8 cellular contexts compared by ENCODE assay signal in the genomic region with DNA sequence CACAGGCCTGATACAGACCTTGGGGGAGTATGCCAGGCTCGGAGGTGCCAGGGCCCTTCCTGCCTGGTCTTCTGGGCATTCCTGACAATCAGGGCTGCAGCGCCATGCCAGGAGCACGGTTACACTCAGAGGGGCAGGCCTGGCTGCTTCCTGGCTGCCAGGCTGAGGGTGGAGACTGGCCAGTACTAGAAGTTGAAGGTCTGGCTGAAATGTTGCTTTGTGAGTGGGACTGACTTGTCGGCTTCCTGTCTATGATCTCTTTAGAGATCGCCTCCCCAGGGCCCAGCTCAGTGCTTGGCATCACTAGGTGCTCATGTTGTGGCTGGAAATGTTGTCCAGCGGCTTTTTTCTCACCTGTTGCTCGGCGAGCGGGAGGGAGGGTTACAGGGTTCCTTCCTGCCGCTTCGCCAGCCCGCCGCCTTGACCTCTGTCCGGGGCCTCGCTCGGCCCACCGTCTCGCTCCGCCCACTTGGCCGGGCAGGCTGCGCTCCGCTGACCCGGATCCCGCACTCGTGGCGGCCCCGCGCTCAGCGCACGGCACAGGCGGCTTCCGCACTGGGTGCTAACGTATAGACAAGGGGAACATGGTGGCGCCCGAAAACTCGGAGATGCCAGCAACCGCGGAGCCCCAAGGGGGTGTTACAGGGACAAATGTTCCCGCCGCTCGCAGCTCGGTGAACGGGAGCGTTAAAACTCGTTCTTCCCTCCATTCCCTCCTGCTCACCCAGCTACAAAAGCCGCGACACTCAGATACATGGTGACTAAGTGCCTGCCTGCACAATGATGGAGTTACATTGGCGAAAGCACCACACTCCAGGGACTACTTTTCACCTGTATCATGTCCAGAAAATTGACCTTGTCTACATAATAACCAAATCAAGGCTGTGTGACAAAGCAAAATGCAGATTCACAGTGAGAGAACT. TPM values are rescaled to one million over a fixed set of nuclear protein-coding genes. Genes with fewer than 3 reads are reported as not detected.
DNase-seq lines count a peak whose midpoint lies in the region; ATAC-seq and TF ChIP-seq lines count a peak whose summit lies in the region.

No MANE protein-coding gene starts in this region.

- peak overlapping the region; percentile 17 for H3K27ac Mint-ChIP-seq in activated T-helper 17 cell treated with anti-CD3 and anti-CD28 coated beads, Interleukin-2, amount 50 U/mL, for 72 hours

- intact Hi-C loops in gastrocnemius medialis (cut with DNase I; ENCODE audit: low total_unique reads) = loop anchor here (10.0 kb wide), 1 partner anchor 95 kb away; no protein-coding TSS in a partner anchor

- H3K27me3 ChIP-seq in SK-N-SH (ENCODE audit: insufficient read depth) (no peaks in the 10 kb centered on the region), right atrium auricular region (no peaks in the 10 kb centered on the region), gastrocnemius medialis (no peaks in the 10 kb centered on the region)

- no peak for TF ChIP-seq POLR2A in gastrocnemius medialis (IDR thresholded peaks at IDR 0.05)

- in situ Hi-C loops in gastrocnemius medialis (cut with MboI; ENCODE audit: low sequenced_read_pairs in 4 of 4) = no loop called here

- H3K4me1 ChIP-seq in SK-N-SH (ENCODE audit: control insufficient read depth in 1 of 2, insufficient read depth in 2 of 2, low read depth in 1 of 2, low read length in 1 of 2) (no peaks in the 10 kb centered on the region), right atrium auricular region (peaks cover 0 to 13% of the 10 kb centered on the region in 2 donors), gastrocnemius medialis (peaks cover 7 to 21% of the 10 kb centered on the region in 2 donors)

- no peak overlapping the region for H3K4me2 ChIP-seq in SK-N-SH

- CTCF ChIA-PET in SK-N-SH (lab: Yijun Ruan, JAX) = interaction anchor here (0.7 to 1.4 kb wide), 3 partner anchors 10 to 201 kb away, joined by 3 to 4 read pairs (median 3); no protein-coding TSS in a partner anchor

- WGBS in SK-N-SH (ENCODE audit: low lambda C conversion rate) = 86% methylated on average over 45 of the region's 48 CpGs

- H3K4me3 ChIP-seq in SK-N-SH (ENCODE audit: low read depth in 2 of 2, low read length in 1 of 2) (no peak overlapping the region), right atrium auricular region (peak overlapping the region; percentile 41 to 52), gastrocnemius medialis (peak overlapping the region; percentile 50 to 85 (median 54))

- peaks cover 3% of the 10 kb centered on the region for H3K27me3 Mint-ChIP-seq in activated T-helper 17 cell treated with anti-CD3 and anti-CD28 coated beads, Interleukin-2, amount 50 U/mL, for 72 hours

- no peaks in the 10 kb centered on the region for H3K79me2 ChIP-seq in SK-N-SH (ENCODE audit: insufficient read depth)

- no peak for TF ChIP-seq RAD21 in SK-N-SH (IDR thresholded peaks at IDR 0.05; ENCODE audit: low read length)

- peaks cover 6 to 16% of the 10 kb centered on the region in 2 experiments for H3K36me3 ChIP-seq in SK-N-SH (replicated peaks in 1 of 2; ENCODE audit: control insufficient read depth in 1 of 2, insufficient read depth in 2 of 2, low read length in 1 of 2)
- peaks cover 9% of the 10 kb centered on the region for H3K36me3 ChIP-seq in right atrium auricular region
- H3K36me3 ChIP-seq in gastrocnemius medialis = no peaks in the 10 kb centered on the region

- POLR2A ChIA-PET in SK-N-SH (lab: Yijun Ruan, JAX) = no interaction called here

- no peak for TF ChIP-seq EP300 in SK-N-SH (IDR thresholded peaks at IDR 0.05; ENCODE audit: borderline replicate concordance in 1 of 2, low read depth in 1 of 2, low read length in 1 of 2)

- peak overlapping the region; percentile 55 for H3K4me3 Mint-ChIP-seq in activated T-helper 17 cell treated with anti-CD3 and anti-CD28 coated beads, Interleukin-2, amount 50 U/mL, for 72 hours

- H3K27ac ChIP-seq in SK-N-SH (ENCODE audit: low read depth in 2 of 2, low read length in 1 of 2) (no peak overlapping the region), right atrium auricular region (peak overlapping the region in 1 of 2 donors; percentile 28), gastrocnemius medialis (peak overlapping the region in 3 of 4 donors; percentile 23 to 28 (median 27))

- H3K9me3 Mint-ChIP-seq in activated T-helper 17 cell treated with anti-CD3 and anti-CD28 coated beads, Interleukin-2, amount 50 U/mL, for 72 hours = no peaks in the 10 kb centered on the region

- no peak overlapping the region for H3K9ac ChIP-seq in SK-N-SH

- no peaks in the 10 kb centered on the region for H3K9me3 ChIP-seq in SK-N-SH
- no peaks in the 10 kb centered on the region for H3K9me3 ChIP-seq in right atrium auricular region
- no peaks in the 10 kb centered on the region for H3K9me3 ChIP-seq in gastrocnemius medialis

- ATAC-seq in SK-N-SH treated with all-trans-retinoic acid at 6 μM for 48 hours (no peak), HG02588 (IDR thresholded peaks at IDR 0.05; ENCODE audit: unreplicated experiment) (peak; percentile 71), gastrocnemius medialis (peak; percentile 35 to 61)
- no peak for ATAC-seq in activated T-helper 17 cell treated with anti-CD3 and anti-CD28 coated beads, Interleukin-2, amount 50 U/mL, for 72 hours (replicated peaks)

- DNase-seq in SK-N-SH (peak; percentile 34), right atrium auricular region (ENCODE audit: low spot score) (peak; percentile 66), gastrocnemius medialis (peak in 1 of 2 donors; percentile 39), NCI-H1417 treated with DMSO at 0.1 percent for 48 hours (lab: John Stamatoyannopoulos, UW) (no peak), NCI-H446 (lab: John Stamatoyannopoulos, UW) (no peak)

- H3K36me3 Mint-ChIP-seq in activated T-helper 17 cell treated with anti-CD3 and anti-CD28 coated beads, Interleukin-2, amount 50 U/mL, for 72 hours (ENCODE audit: low read depth) = peaks cover 18% of the 10 kb centered on the region

- no peaks in the 10 kb centered on the region for H3F3A ChIP-seq in SK-N-SH (replicated peaks; ENCODE audit: insufficient read depth)

- H3K4me1 Mint-ChIP-seq in activated T-helper 17 cell treated with anti-CD3 and anti-CD28 coated beads, Interleukin-2, amount 50 U/mL, for 72 hours = peaks cover 9% of the 10 kb centered on the region

- H4K20me1 ChIP-seq in SK-N-SH (ENCODE audit: insufficient read depth) = no peaks in the 10 kb centered on the region

- H3K9me2 ChIP-seq in SK-N-SH = no peaks in the 10 kb centered on the region

- no peak for TF ChIP-seq CTCF in SK-N-SH (IDR thresholded peaks at IDR 0.05)
- no peak for TF ChIP-seq CTCF in right atrium auricular region (IDR thresholded peaks at IDR 0.05)
- no peak for TF ChIP-seq CTCF in gastrocnemius medialis (IDR thresholded peaks at IDR 0.05 in 4 of 5, conservative IDR thresholded peaks at IDR 0.05 in 1 of 5)

- no peak overlapping the region for H2AFZ ChIP-seq in SK-N-SH (ENCODE audit: low read depth)

TF ChIP-seq in SK-N-SH, 30 proteins besides CTCF, POLR2A, EP300 and RAD21 (continues in another document):
- no peak for TF ChIP-seq FOSL2 (IDR thresholded peaks at IDR 0.05; ENCODE audit: borderline replicate concordance, low read depth)
- no peak for TF ChIP-seq POLR2AphosphoS5 (IDR thresholded peaks at IDR 0.05; ENCODE audit: low read depth, low read length)
- TF ChIP-seq CHD2 (IDR thresholded peaks at IDR 0.05; ENCODE audit: low read length, partially characterized antibody) = no peak
- TF ChIP-seq NFIC (IDR thresholded peaks at IDR 0.05; ENCODE audit: borderline replicate concordance) = no peak
- TF ChIP-seq, protein P1, sequence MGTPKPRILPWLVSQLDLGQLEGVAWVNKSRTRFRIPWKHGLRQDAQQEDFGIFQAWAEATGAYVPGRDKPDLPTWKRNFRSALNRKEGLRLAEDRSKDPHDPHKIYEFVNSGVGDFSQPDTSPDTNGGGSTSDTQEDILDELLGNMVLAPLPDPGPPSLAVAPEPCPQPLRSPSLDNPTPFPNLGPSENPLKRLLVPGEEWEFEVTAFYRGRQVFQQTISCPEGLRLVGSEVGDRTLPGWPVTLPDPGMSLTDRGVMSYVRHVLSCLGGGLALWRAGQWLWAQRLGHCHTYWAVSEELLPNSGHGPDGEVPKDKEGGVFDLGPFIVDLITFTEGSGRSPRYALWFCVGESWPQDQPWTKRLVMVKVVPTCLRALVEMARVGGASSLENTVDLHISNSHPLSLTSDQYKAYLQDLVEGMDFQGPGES (IDR thresholded peaks at IDR 0.05; ENCODE audit: low read depth, low read length) = no peak

TF ChIP-seq in SK-N-SH treated with all-trans-retinoic acid at 6 μM for 48 hours, 23 proteins besides CTCF, POLR2A, EP300 and RAD21 (continues in another document):
- TF ChIP-seq ISL1 (CRISPR knock-in tag; IDR thresholded peaks at IDR 0.05) (no peak), RARB (CRISPR knock-in tag; IDR thresholded peaks at IDR 0.05) (no peak), ZFP3 (CRISPR knock-in tag; IDR thresholded peaks at IDR 0.05) (no peak), ZFP30 (CRISPR knock-in tag; IDR thresholded peaks at IDR 0.05) (no peak), TOX (CRISPR knock-in tag; IDR thresholded peaks at IDR 0.05; ENCODE audit: borderline replicate concordance) (no peak), ZNF8 (CRISPR knock-in tag; IDR thresholded peaks at IDR 0.05) (no peak), ARNTL (CRISPR knock-in tag; IDR thresholded peaks at IDR 0.05; ENCODE audit: borderline replicate concordance, low read depth) (no peak), PPARA (CRISPR knock-in tag; IDR thresholded peaks at IDR 0.05; ENCODE audit: borderline replicate concordance) (no peak), TCF4 (CRISPR knock-in tag; IDR thresholded peaks at IDR 0.05; ENCODE audit: borderline replicate concordance) (no peak), CSDC2 (CRISPR knock-in tag; IDR thresholded peaks at IDR 0.05) (no peak), ZC3H10 (CRISPR knock-in tag; IDR thresholded peaks at IDR 0.05) (no peak)
- TF ChIP-seq, protein P2, sequence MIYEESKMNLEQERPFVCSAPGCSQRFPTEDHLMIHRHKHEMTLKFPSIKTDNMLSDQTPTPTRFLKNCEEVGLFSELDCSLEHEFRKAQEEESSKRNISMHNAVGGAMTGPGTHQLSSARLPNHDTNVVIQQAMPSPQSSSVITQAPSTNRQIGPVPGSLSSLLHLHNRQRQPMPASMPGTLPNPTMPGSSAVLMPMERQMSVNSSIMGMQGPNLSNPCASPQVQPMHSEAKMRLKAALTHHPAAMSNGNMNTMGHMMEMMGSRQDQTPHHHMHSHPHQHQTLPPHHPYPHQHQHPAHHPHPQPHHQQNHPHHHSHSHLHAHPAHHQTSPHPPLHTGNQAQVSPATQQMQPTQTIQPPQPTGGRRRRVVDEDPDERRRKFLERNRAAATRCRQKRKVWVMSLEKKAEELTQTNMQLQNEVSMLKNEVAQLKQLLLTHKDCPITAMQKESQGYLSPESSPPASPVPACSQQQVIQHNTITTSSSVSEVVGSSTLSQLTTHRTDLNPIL (CRISPR knock-in tag; IDR thresholded peaks at IDR 0.05; ENCODE audit: low read depth) = no peak

RNA-seq across cellular contexts. Expression of a gene that starts 32.7 kb away (rescaled TPM):
- 0.13 and 0.15 TPM in 2 replicates for polyA plus RNA-seq in SK-N-SH (2012; rRNA removed)
- polyA plus RNA-seq in SK-N-SH (2012; cell fraction: cytosol; rRNA removed) = 0.05 and 0.14 TPM in 2 replicates
- 0.55 and 0.71 TPM in 2 replicates for polyA plus RNA-seq in SK-N-SH (2012; cell fraction: nucleus; rRNA removed)
- total RNA-seq in activated T-helper 17 cell treated with anti-CD3 and anti-CD28 coated beads, Interleukin-2, amount 50 U/mL, for 72 hours = 1 to 10 TPM in 1 of 2 donors, under 1 TPM in 1; 0.19 to 1.1 TPM
- total RNA-seq in right atrium auricular region (1 to 10 TPM; 5.1 to 6.7 TPM), gastrocnemius medialis (1 to 10 TPM; 1.9 to 5.0 (median 2.5) TPM)

Comparison
In these comparisons a context has a peak if more than half of its experiments do, and no peak if none do; other contexts are left out.
1. DNase-seq: peak in SK-N-SH (single experiment) and right atrium auricular region (single experiment); none in NCI-H1417 treated with DMSO at 0.1 percent for 48 hours (single experiment) and NCI-H446 (0 of 2).
2. H3K27ac ChIP-seq: peak in gastrocnemius medialis (3 of 4); none in SK-N-SH (0 of 2).
3. H3K4me3 ChIP-seq: peak in right atrium auricular region (2 of 2) and gastrocnemius medialis (4 of 4); none in SK-N-SH (0 of 2).
4. ATAC-seq: peak in HG02588 (single experiment) and gastrocnemius medialis (2 of 2); none in SK-N-SH treated with all-trans-retinoic acid at 6 μM for 48 hours (single experiment) and activated T-helper 17 cell treated with anti-CD3 and anti-CD28 coated beads, Interleukin-2, amount 50 U/mL, for 72 hours (single experiment).